Comparison of ENCODE assay signal across 1 cellular context in genomic region chr19:52690395-52691214, GRCh38.
A peak's percentile ranks its signal among the peaks of the same experiment; 100 is the strongest.
TF ChIP-seq lines count a peak whose summit lies in the region.

No MANE protein-coding gene starts in this region.

TF ChIP-seq in K562, 482 proteins besides CTCF, POLR2A, EP300 and RAD21 (continued from another document and continues in another):
- TF ChIP-seq, protein P1, sequence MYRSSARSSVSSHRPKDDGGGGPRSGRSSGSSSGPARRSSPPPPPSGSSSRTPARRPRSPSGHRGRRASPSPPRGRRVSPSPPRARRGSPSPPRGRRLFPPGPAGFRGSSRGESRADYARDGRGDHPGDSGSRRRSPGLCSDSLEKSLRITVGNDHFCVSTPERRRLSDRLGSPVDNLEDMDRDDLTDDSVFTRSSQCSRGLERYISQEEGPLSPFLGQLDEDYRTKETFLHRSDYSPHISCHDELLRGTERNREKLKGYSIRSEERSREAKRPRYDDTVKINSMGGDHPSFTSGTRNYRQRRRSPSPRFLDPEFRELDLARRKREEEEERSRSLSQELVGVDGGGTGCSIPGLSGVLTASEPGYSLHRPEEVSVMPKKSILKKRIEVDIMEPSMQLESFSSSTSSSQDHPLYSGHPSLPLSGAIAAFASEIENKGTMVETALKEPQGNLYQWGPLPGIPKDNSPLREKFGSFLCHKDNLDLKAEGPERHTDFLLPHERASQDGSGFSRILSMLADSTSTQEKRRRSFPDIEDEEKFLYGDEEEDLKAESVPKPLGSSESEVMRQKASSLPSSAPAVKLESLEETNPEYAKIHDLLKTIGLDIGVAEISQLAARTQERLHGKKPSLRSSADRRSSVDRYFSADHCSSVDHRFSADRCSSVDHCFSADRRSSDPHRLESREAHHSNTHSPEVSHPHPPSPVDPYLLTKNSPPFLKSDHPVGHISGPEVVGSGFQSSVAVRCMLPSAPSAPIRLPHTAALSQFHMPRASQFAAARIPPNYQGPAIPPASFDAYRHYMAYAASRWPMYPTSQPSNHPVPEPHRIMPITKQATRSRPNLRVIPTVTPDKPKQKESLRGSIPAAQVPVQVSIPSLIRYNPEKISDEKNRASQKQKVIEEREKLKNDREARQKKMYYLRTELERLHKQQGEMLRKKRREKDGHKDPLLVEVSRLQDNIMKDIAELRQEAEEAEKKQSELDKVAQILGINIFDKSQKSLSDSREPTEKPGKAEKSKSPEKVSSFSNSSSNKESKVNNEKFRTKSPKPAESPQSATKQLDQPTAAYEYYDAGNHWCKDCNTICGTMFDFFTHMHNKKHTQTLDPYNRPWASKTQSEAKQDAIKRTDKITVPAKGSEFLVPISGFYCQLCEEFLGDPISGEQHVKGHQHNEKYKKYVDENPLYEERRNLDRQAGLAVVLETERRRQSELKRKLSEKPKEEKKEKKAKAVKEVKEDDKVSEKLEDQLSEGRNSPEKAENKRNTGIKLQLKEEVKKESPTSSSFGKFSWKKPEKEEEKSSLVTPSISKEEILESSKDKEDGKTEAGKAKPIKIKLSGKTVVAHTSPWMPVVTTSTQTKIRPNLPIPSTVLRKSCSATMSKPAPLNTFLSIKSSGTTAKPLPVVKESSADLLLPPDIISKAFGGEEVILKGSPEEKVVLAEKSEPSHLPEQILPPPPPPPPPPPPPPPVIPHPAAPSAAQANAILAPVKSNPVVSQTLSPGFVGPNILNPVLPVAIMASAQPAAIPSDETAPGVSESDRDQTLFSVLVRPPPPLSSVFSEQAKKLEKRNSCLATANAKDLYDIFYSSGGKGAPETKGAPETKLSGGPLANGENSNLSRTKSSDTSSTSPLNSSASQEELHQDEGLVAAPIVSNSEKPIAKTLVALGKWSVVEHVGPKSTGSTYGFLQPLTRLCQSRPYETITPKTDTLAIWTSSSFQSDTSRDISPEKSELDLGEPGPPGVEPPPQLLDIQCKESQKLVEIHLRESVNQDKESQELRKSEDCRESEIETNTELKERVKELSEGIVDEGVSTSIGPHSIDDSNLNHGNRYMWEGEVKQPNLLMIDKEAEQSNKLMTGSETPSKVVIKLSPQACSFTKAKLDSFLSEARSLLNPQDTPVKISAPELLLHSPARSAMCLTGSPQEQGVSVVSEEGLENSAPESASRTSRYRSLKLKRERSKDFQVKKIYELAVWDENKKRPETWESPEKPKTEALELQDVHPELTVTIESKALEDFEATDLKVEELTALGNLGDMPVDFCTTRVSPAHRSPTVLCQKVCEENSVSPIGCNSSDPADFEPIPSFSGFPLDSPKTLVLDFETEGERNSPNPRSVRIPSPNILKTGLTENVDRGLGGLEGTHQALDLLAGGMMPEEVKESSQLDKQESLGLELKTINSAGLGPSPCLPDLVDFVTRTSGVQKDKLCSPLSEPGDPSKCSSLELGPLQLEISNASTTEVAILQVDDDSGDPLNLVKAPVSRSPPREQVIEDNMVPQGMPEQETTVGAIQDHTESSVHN (IDR thresholded peaks at IDR 0.05; ENCODE audit: borderline replicate concordance in 1 of 2, low read depth in 1 of 2) = 0 out of 4 replicates have a peak, but pooled peaks of 1 of the 2 experiments have one; percentile 47
- TF ChIP-seq MBD2 (IDR thresholded peaks at IDR 0.05; ENCODE audit: borderline replicate concordance, low read depth) (peak; percentile 28; the same call in 1 of the 2 replicates), NEUROD1 (IDR thresholded peaks at IDR 0.05; ENCODE audit: borderline replicate concordance, low read depth, low read length, partially characterized antibody) (no peak), BCL6 (CRISPR knock-in tag; IDR thresholded peaks at IDR 0.05) (no peak), KAT8 (IDR thresholded peaks at IDR 0.05; ENCODE audit: low read depth) (no peak), POLR2AphosphoS5 (IDR thresholded peaks at IDR 0.05; ENCODE audit: control insufficient read depth, insufficient read depth, low read depth, low read length) (peak; percentile 78), ZNF431 (CRISPR knock-in tag; IDR thresholded peaks at IDR 0.05) (no peak), DPF2 (IDR thresholded peaks at IDR 0.05) (peak; percentile 72), ZNF232 (CRISPR knock-in tag; IDR thresholded peaks at IDR 0.05) (no peak), ZFPM2 (CRISPR knock-in tag; IDR thresholded peaks at IDR 0.05) (no peak), NUFIP1 (IDR thresholded peaks at IDR 0.05; ENCODE audit: partially characterized antibody) (no peak), FOSL1 (tag; conservative IDR thresholded peaks at IDR 0.05) (peak; percentile 60), ZNF263 (CRISPR knock-in tag; IDR thresholded peaks at IDR 0.05; ENCODE audit: borderline replicate concordance) (peak; percentile 90), TCFL5 (CRISPR knock-in tag; conservative IDR thresholded peaks at IDR 0.05) (no peak), ZBED1 (IDR thresholded peaks at IDR 0.05) (no peak), MAX (CRISPR knock-in tag; IDR thresholded peaks at IDR 0.05) (peak; percentile 47), NCOA1 (IDR thresholded peaks at IDR 0.05; ENCODE audit: low read depth) (0 out of 2 replicates have a peak, but pooled peaks have one; percentile 46), POLR2G (IDR thresholded peaks at IDR 0.05; ENCODE audit: low read depth, low read length) (peak; percentile 84), HMG20A (CRISPR knock-in tag; conservative IDR thresholded peaks at IDR 0.05) (no peak), ZNF655 (CRISPR knock-in tag; IDR thresholded peaks at IDR 0.05) (no peak), CXXC5 (CRISPR knock-in tag; IDR thresholded peaks at IDR 0.05) (peak; percentile 61), NCOR1 (IDR thresholded peaks at IDR 0.05) (no peak), SIN3A (IDR thresholded peaks at IDR 0.05; ENCODE audit: borderline replicate concordance in 2 of 2, control insufficient read depth in 1 of 2, low read depth in 2 of 2, low read length in 2 of 2) (no peak), NR0B1 (IDR thresholded peaks at IDR 0.05; ENCODE audit: partially characterized antibody) (no peak)
- TF ChIP-seq, protein P2, sequence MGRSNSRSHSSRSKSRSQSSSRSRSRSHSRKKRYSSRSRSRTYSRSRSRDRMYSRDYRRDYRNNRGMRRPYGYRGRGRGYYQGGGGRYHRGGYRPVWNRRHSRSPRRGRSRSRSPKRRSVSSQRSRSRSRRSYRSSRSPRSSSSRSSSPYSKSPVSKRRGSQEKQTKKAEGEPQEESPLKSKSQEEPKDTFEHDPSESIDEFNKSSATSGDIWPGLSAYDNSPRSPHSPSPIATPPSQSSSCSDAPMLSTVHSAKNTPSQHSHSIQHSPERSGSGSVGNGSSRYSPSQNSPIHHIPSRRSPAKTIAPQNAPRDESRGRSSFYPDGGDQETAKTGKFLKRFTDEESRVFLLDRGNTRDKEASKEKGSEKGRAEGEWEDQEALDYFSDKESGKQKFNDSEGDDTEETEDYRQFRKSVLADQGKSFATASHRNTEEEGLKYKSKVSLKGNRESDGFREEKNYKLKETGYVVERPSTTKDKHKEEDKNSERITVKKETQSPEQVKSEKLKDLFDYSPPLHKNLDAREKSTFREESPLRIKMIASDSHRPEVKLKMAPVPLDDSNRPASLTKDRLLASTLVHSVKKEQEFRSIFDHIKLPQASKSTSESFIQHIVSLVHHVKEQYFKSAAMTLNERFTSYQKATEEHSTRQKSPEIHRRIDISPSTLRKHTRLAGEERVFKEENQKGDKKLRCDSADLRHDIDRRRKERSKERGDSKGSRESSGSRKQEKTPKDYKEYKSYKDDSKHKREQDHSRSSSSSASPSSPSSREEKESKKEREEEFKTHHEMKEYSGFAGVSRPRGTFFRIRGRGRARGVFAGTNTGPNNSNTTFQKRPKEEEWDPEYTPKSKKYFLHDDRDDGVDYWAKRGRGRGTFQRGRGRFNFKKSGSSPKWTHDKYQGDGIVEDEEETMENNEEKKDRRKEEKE (IDR thresholded peaks at IDR 0.05; ENCODE audit: borderline replicate concordance in 1 of 2, control insufficient read depth in 1 of 2, low read depth in 2 of 2, low read length in 1 of 2) = 0 out of 4 replicates have a peak, but pooled peaks of 1 of the 2 experiments have one; percentile 47
- TF ChIP-seq, protein P3, sequence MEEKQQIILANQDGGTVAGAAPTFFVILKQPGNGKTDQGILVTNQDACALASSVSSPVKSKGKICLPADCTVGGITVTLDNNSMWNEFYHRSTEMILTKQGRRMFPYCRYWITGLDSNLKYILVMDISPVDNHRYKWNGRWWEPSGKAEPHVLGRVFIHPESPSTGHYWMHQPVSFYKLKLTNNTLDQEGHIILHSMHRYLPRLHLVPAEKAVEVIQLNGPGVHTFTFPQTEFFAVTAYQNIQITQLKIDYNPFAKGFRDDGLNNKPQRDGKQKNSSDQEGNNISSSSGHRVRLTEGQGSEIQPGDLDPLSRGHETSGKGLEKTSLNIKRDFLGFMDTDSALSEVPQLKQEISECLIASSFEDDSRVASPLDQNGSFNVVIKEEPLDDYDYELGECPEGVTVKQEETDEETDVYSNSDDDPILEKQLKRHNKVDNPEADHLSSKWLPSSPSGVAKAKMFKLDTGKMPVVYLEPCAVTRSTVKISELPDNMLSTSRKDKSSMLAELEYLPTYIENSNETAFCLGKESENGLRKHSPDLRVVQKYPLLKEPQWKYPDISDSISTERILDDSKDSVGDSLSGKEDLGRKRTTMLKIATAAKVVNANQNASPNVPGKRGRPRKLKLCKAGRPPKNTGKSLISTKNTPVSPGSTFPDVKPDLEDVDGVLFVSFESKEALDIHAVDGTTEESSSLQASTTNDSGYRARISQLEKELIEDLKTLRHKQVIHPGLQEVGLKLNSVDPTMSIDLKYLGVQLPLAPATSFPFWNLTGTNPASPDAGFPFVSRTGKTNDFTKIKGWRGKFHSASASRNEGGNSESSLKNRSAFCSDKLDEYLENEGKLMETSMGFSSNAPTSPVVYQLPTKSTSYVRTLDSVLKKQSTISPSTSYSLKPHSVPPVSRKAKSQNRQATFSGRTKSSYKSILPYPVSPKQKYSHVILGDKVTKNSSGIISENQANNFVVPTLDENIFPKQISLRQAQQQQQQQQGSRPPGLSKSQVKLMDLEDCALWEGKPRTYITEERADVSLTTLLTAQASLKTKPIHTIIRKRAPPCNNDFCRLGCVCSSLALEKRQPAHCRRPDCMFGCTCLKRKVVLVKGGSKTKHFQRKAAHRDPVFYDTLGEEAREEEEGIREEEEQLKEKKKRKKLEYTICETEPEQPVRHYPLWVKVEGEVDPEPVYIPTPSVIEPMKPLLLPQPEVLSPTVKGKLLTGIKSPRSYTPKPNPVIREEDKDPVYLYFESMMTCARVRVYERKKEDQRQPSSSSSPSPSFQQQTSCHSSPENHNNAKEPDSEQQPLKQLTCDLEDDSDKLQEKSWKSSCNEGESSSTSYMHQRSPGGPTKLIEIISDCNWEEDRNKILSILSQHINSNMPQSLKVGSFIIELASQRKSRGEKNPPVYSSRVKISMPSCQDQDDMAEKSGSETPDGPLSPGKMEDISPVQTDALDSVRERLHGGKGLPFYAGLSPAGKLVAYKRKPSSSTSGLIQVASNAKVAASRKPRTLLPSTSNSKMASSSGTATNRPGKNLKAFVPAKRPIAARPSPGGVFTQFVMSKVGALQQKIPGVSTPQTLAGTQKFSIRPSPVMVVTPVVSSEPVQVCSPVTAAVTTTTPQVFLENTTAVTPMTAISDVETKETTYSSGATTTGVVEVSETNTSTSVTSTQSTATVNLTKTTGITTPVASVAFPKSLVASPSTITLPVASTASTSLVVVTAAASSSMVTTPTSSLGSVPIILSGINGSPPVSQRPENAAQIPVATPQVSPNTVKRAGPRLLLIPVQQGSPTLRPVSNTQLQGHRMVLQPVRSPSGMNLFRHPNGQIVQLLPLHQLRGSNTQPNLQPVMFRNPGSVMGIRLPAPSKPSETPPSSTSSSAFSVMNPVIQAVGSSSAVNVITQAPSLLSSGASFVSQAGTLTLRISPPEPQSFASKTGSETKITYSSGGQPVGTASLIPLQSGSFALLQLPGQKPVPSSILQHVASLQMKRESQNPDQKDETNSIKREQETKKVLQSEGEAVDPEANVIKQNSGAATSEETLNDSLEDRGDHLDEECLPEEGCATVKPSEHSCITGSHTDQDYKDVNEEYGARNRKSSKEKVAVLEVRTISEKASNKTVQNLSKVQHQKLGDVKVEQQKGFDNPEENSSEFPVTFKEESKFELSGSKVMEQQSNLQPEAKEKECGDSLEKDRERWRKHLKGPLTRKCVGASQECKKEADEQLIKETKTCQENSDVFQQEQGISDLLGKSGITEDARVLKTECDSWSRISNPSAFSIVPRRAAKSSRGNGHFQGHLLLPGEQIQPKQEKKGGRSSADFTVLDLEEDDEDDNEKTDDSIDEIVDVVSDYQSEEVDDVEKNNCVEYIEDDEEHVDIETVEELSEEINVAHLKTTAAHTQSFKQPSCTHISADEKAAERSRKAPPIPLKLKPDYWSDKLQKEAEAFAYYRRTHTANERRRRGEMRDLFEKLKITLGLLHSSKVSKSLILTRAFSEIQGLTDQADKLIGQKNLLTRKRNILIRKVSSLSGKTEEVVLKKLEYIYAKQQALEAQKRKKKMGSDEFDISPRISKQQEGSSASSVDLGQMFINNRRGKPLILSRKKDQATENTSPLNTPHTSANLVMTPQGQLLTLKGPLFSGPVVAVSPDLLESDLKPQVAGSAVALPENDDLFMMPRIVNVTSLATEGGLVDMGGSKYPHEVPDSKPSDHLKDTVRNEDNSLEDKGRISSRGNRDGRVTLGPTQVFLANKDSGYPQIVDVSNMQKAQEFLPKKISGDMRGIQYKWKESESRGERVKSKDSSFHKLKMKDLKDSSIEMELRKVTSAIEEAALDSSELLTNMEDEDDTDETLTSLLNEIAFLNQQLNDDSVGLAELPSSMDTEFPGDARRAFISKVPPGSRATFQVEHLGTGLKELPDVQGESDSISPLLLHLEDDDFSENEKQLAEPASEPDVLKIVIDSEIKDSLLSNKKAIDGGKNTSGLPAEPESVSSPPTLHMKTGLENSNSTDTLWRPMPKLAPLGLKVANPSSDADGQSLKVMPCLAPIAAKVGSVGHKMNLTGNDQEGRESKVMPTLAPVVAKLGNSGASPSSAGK (IDR thresholded peaks at IDR 0.05) = peak; percentile 91
